8 cellular contexts compared by ENCODE assay signal in the genomic region with DNA sequence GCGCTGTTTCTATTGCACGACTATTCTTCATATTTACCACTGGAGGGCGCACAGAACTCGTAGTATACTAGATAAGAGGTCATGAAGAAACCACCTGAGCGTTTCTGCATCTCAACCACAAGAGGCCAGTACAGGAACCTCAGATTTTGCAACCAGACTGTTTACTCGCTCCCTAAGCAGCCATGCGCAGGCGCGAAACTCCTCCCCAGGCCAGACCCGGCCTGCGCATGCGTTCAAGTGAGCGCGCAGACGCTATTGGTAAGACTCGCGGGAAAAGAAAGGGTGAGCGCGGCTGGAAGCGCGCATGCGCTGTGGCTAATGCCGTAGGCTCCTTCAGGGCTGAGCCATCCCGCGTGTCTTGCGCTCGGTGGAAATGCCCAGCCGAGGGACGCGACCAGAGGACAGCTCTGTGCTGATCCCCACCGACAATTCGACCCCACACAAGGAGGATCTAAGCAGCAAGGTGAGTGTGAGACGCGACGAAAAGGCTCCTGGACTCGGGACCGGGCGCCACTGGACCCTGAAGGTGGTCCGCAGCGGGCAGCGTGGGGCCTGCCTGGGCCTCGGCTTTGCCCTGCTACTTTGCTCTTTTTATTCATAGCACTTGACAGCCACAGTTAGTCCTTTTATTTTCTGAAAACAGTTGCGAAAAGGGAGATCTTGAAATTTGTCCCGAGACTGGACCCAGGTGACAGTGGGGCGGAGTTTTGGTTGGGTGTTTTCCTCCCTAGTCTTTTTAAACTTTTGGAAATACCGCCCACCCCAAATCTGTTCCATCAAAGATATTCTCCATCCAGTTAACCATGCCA. TPM values are rescaled to one million over a fixed set of nuclear protein-coding genes. Genes with fewer than 3 reads are reported as not detected.
DNase-seq lines count a peak whose midpoint lies in the region; ATAC-seq and TF ChIP-seq lines count a peak whose summit lies in the region.

A gene (plus strand): TSS at position 312 of the 809 bp plus-strand sequence. CDS start 4,674 bp downstream, outside the sequence.

- H3K27me3 Mint-ChIP-seq in neural progenitor cell (ENCODE audit: insufficient read depth, low read depth) = no peaks in the 10 kb centered on the region

- peaks cover 44% of the 10 kb centered on the region for H3K79me2 ChIP-seq in MM.1S (ENCODE audit: low read length)
- peaks cover 42% of the 10 kb centered on the region for H3K79me2 ChIP-seq in neural progenitor cell (ENCODE audit: low read depth)

- peaks cover 7% of the 10 kb centered on the region for H3K4me1 Mint-ChIP-seq in neural progenitor cell

- H3K4me2 ChIP-seq in MM.1S (ENCODE audit: low read depth, low read length) = peak within 1 kb of the TSS; percentile 83
- peak within 1 kb of the TSS; percentile 94 for H3K4me2 ChIP-seq in neural progenitor cell

- TF ChIP-seq CTCF in MM.1S (IDR thresholded peaks at IDR 0.05; ENCODE audit: low read length) = peak; percentile 95
- peak; percentile 100 for TF ChIP-seq CTCF in foreskin keratinocyte (conservative IDR thresholded peaks at IDR 0.05)
- TF ChIP-seq CTCF in neural progenitor cell (IDR thresholded peaks at IDR 0.05) = peak; percentile 99

- H3K36me3 ChIP-seq in MM.1S (replicated peaks; ENCODE audit: insufficient read depth, low read length) (peaks cover 7% of the 10 kb centered on the region; the same call in 1 of the 2 replicates), neural progenitor cell (no peaks in the 10 kb centered on the region), subcutaneous abdominal adipose tissue (ENCODE audit: control insufficient read depth in 5 of 5, insufficient read depth in 5 of 5, low read length in 5 of 5) (peaks cover 0 to 3% (median 0%) of the 10 kb centered on the region in 5 donors)

- peak; percentile 99 for DNase-seq in GM03348 (ENCODE audit: low spot score)
- peak; percentile 100 for DNase-seq in HCEC 1CT
- peak; percentile 100 for DNase-seq in MM.1S
- peak; percentile 100 for DNase-seq in SIG-M5 (lab: John Stamatoyannopoulos, UW)
- DNase-seq in activated gamma-delta T cell treated with Interleukin-2 at 50 U/mL for 16 hours = peak; percentile 99
- DNase-seq in foreskin keratinocyte = peak; percentile 95 to 98
- peak; percentile 100 for DNase-seq in neural progenitor cell (ENCODE audit: low spot score)

- H3K9me2 ChIP-seq in MM.1S (replicated peaks; ENCODE audit: insufficient read depth, low read length) = no peaks in the 10 kb centered on the region

- peaks cover 20% of the 10 kb centered on the region for H3F3A ChIP-seq in MM.1S (ENCODE audit: insufficient read depth, low read length)
- no peaks in the 10 kb centered on the region for H3F3A ChIP-seq in neural progenitor cell (ENCODE audit: low read depth)

- H3K27ac ChIP-seq in MM.1S (ENCODE audit: low read length) (peak within 1 kb of the TSS; percentile 25; the same call in 1 of the 2 replicates), foreskin keratinocyte (peak within 1 kb of the TSS; percentile 73), neural progenitor cell (no peak within 1 kb of the TSS), subcutaneous abdominal adipose tissue (ENCODE audit: low read depth, low read length) (peak within 1 kb of the TSS; percentile 89)

- peaks cover 5% of the 10 kb centered on the region for H3K36me3 Mint-ChIP-seq in neural progenitor cell

- peak within 1 kb of the TSS; percentile 94 for H2AFZ ChIP-seq in MM.1S (ENCODE audit: low read length)
- peak within 1 kb of the TSS; percentile 88 for H2AFZ ChIP-seq in neural progenitor cell (replicated peaks)

- peak within 1 kb of the TSS; percentile 86 for H3K9ac ChIP-seq in MM.1S (ENCODE audit: low read length)
- peak within 1 kb of the TSS; percentile 90 for H3K9ac ChIP-seq in neural progenitor cell
- H3K9ac ChIP-seq in subcutaneous abdominal adipose tissue (ENCODE audit: low read length in 5 of 5) = peak within 1 kb of the TSS; percentile 95 to 100 (median 98)

- peaks cover 33% of the 10 kb centered on the region for H3K4me1 ChIP-seq in MM.1S (ENCODE audit: low read length)
- no peaks in the 10 kb centered on the region for H3K4me1 ChIP-seq in foreskin keratinocyte
- H3K4me1 ChIP-seq in neural progenitor cell = peaks cover 6% of the 10 kb centered on the region
- peaks cover 0 to 31% (median 15%) of the 10 kb centered on the region in 5 donors for H3K4me1 ChIP-seq in subcutaneous abdominal adipose tissue (ENCODE audit: control insufficient read depth in 5 of 5, insufficient read depth in 5 of 5, low read length in 5 of 5)

- H3K9me3 ChIP-seq in MM.1S (replicated peaks; ENCODE audit: insufficient read depth, low read length) (no peaks in the 10 kb centered on the region), neural progenitor cell (ENCODE audit: low read depth) (no peaks in the 10 kb centered on the region), subcutaneous abdominal adipose tissue (ENCODE audit: control insufficient read depth in 5 of 5, low read length in 5 of 5) (no peaks in the 10 kb centered on the region)

- H3K27ac Mint-ChIP-seq in neural progenitor cell = no peak within 1 kb of the TSS

- H3K27me3 ChIP-seq in MM.1S (replicated peaks; ENCODE audit: insufficient read depth, low read length) (no peaks in the 10 kb centered on the region), foreskin keratinocyte (no peaks in the 10 kb centered on the region), neural progenitor cell (no peaks in the 10 kb centered on the region), subcutaneous abdominal adipose tissue (ENCODE audit: control insufficient read depth in 5 of 5, insufficient read depth in 4 of 5, low read length in 5 of 5) (no peaks in the 10 kb centered on the region)

- peak; percentile 95 for ATAC-seq in foreskin keratinocyte

- H3K4me3 ChIP-seq in MM.1S (ENCODE audit: low read length) (peak within 1 kb of the TSS; percentile 84), neural progenitor cell (peak within 1 kb of the TSS; percentile 84), subcutaneous abdominal adipose tissue (ENCODE audit: low read depth in 1 of 5, low read length in 5 of 5) (peak within 1 kb of the TSS; percentile 90 to 99 (median 91))

- no peaks in the 10 kb centered on the region for H3K9me3 Mint-ChIP-seq in neural progenitor cell

- no peak within 1 kb of the TSS for H3K4me3 Mint-ChIP-seq in neural progenitor cell

- no peaks in the 10 kb centered on the region for H4K20me1 ChIP-seq in MM.1S (ENCODE audit: insufficient read depth, low read length)
- peaks cover 3% of the 10 kb centered on the region for H4K20me1 ChIP-seq in neural progenitor cell (ENCODE audit: low read depth)

RNA-seq across cellular contexts. Expression of the gene that starts here (rescaled TPM):
- total RNA-seq in foreskin keratinocyte (33.5 and 34.4 TPM in 2 replicates), neural progenitor cell (ENCODE audit: low replicate concordance) (61.3 and 100 TPM in 2 replicates)
- 21.9 and 23.1 TPM in 2 replicates for polyA plus RNA-seq in foreskin keratinocyte
